8 cellular contexts compared by ENCODE assay signal in the genomic region with DNA sequence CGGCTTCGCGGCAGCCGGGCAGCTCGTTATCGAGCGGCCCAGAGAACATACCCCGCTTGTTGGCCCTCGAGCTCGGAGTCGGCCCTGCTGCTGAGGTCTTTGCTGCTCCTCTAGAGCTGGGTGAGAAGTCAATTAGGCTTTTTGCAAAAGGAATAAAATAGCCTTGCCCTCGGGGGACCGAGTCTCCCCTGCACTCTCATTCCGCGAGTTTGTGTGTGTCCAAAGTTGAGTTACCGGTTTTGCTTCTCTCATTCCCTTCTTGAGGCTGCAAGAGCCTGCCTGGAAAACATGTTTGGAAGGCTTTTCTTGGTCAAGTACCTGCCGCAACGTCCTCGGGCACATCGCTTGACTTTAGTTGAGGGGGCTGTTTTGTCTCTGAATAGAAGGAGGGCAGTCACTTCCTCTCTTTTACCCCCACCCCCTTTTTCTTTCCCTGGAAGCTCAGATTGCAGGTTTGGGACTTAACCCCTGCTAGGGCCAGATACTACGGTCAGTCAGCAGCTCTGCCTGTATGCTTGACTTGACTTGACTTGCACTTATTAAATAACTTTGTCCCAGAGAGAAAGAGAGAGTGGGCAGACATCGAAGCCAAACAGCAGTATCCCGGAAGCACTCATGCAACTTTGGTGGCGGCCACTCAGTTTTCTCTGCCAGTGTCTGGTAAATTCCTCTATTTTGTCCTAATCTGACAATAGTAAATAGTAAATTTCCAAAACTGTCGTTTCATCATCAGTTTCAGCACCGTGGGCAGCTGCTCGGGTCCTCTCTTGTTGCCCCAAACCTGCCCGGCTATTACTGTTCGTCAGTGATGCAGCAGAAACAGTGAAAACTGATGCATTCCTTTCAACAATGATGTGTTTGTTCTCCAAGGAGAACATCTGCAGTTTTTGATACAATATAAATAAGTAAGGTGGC. TPM values are rescaled to one million over a fixed set of nuclear protein-coding genes. Genes with fewer than 3 reads are reported as not detected.
DNase-seq lines count a peak whose midpoint lies in the region; ATAC-seq lines count a peak whose summit lies in the region.

No MANE protein-coding gene starts in this region.

- peak overlapping the region; percentile 90 for H3K4me3 Mint-ChIP-seq in activated CD4-positive, alpha-beta memory T cell treated with anti-CD3 and anti-CD28 coated beads for 36 hours

- peak overlapping the region; percentile 81 for H3K4me2 ChIP-seq in Karpas-422 (ENCODE audit: low read depth, low read length, poor library complexity, severe bottlenecking)

- H3K4me1 ChIP-seq in Karpas-422 (ENCODE audit: low read length) (peaks cover 48% of the 10 kb centered on the region), mucosa of stomach (ENCODE audit: control insufficient read depth, insufficient read depth, low read length) (peaks cover 3% of the 10 kb centered on the region), urinary bladder (ENCODE audit: insufficient read depth) (no peaks in the 10 kb centered on the region)

- peak; percentile 19 for ATAC-seq in esophagus mucosa

- H3K79me2 ChIP-seq in Karpas-422 (ENCODE audit: low read length) = peaks cover 55% of the 10 kb centered on the region

- peaks cover 49% of the 10 kb centered on the region for H3K4me1 Mint-ChIP-seq in activated CD4-positive, alpha-beta memory T cell treated with anti-CD3 and anti-CD28 coated beads for 36 hours (ENCODE audit: low read depth)

- intact Hi-C loops in activated CD4-positive, alpha-beta memory T cell treated with anti-CD3 and anti-CD28 coated beads for 36 hours (cut with micrococcal nuclease) = loop anchor here (1.0 to 2.0 kb wide), 5 partner anchors 61 to 595 kb away; partner anchors contain the start of genes COMMD2, PFN2 and TSC22D2

- CTCF ChIA-PET in activated CD4-positive, alpha-beta memory T cell treated with anti-CD3 and anti-CD28 coated beads for 36 hours (lab: Charles Lee) = interaction anchor here (0.8 to 1.0 kb wide), 4 partner anchors 17 to 283 kb away, joined by 3 to 4 read pairs (median 3); no protein-coding TSS in a partner anchor

- H4K20me1 ChIP-seq in Karpas-422 (ENCODE audit: insufficient read depth, low read depth, low read length) = 0 out of 2 replicates have a peak, but pooled peaks cover 7% of the 10 kb centered on the region

- no peaks in the 10 kb centered on the region for H3K9me2 ChIP-seq in Karpas-422 (replicated peaks; ENCODE audit: insufficient read depth, low read length)

- peaks cover 3% of the 10 kb centered on the region for H3K36me3 Mint-ChIP-seq in activated CD4-positive, alpha-beta memory T cell treated with anti-CD3 and anti-CD28 coated beads for 36 hours

- no peaks in the 10 kb centered on the region for H3K9me3 Mint-ChIP-seq in activated CD4-positive, alpha-beta memory T cell treated with anti-CD3 and anti-CD28 coated beads for 36 hours

- POLR2A ChIA-PET in activated CD4-positive, alpha-beta memory T cell treated with anti-CD3 and anti-CD28 coated beads for 36 hours (lab: Charles Lee) = interaction anchor here (1.0 to 1.3 kb wide), 2 partner anchors 10 to 62 kb away, joined by 3 to 4 read pairs; no protein-coding TSS in a partner anchor

- peak overlapping the region; percentile 82 for H3K9ac ChIP-seq in Karpas-422 (ENCODE audit: low read length)
- peak overlapping the region; percentile 92 for H3K9ac ChIP-seq in mucosa of stomach (ENCODE audit: low read length)

- H3K27ac Mint-ChIP-seq in activated CD4-positive, alpha-beta memory T cell treated with anti-CD3 and anti-CD28 coated beads for 36 hours = peak overlapping the region; percentile 98

- no peak overlapping the region for H2AFZ ChIP-seq in Karpas-422 (ENCODE audit: low read length)

- peaks cover 16% of the 10 kb centered on the region for H3K36me3 ChIP-seq in Karpas-422 (ENCODE audit: insufficient read depth, low read length)
- H3K36me3 ChIP-seq in mucosa of stomach (ENCODE audit: control insufficient read depth, insufficient read depth, low read length) = no peaks in the 10 kb centered on the region
- H3K36me3 ChIP-seq in urinary bladder (ENCODE audit: insufficient read depth) = no peaks in the 10 kb centered on the region

- no peaks in the 10 kb centered on the region for H3K27me3 Mint-ChIP-seq in activated CD4-positive, alpha-beta memory T cell treated with anti-CD3 and anti-CD28 coated beads for 36 hours

- under 1% methylated on average over 29 of the region's 29 CpGs for WGBS in urinary bladder

- H3K9me3 ChIP-seq in Karpas-422 (ENCODE audit: low read length) (no peaks in the 10 kb centered on the region), mucosa of stomach (ENCODE audit: control insufficient read depth, low read length) (no peaks in the 10 kb centered on the region)

- H3K27ac ChIP-seq in Karpas-422 (ENCODE audit: low read length) (peak overlapping the region; percentile 81), urinary bladder (ENCODE audit: low read depth) (peak overlapping the region; percentile 98)

- H3K27me3 ChIP-seq in Karpas-422 (ENCODE audit: low read length) (no peaks in the 10 kb centered on the region), mucosa of stomach (ENCODE audit: control insufficient read depth, insufficient read depth, low read length) (no peaks in the 10 kb centered on the region)

- DNase-seq in NCI-H2171 treated with DMSO at 0.1 percent for 48 hours (lab: John Stamatoyannopoulos, UW) (peak; percentile 32), NCI-H2171 (lab: John Stamatoyannopoulos, UW) (no peak), H4 (ENCODE audit: low spot score) (peak; percentile 13), Karpas-422 (peak; percentile 75)
- DNase-seq in activated CD4-positive, alpha-beta memory T cell treated with anti-CD3 and anti-CD28 coated beads for 36 hours = peak; percentile 33

- peak overlapping the region; percentile 73 for H3K4me3 ChIP-seq in Karpas-422 (ENCODE audit: low read length)
- peak overlapping the region; percentile 85 for H3K4me3 ChIP-seq in mucosa of stomach (ENCODE audit: low read length)
- peak overlapping the region; percentile 63 for H3K4me3 ChIP-seq in urinary bladder (ENCODE audit: low read depth, low read length)

RNA-seq across cellular contexts. Expression of gene RNF13, which starts 0.6 kb away (rescaled TPM):
- 42.3 and 72.7 TPM in 2 replicates for total RNA-seq in H4 (2014; rRNA removed; shearing (Covaris generic))
- 58.4 and 161 TPM in 2 replicates for total RNA-seq in Karpas-422 (2014; rRNA removed; shearing (Covaris generic); ENCODE audit: low replicate concordance)
- total RNA-seq in activated CD4-positive, alpha-beta memory T cell treated with anti-CD3 and anti-CD28 coated beads for 36 hours = 10 to 100 TPM; 29.4 to 31.5 TPM
- total RNA-seq in esophagus mucosa = 32.8 TPM
- total RNA-seq in urinary bladder = 162 TPM
- 74.8 TPM for polyA plus RNA-seq in urinary bladder

RNA-seq across cellular contexts. Expression of gene ANKUB1, which starts 21.3 kb away (rescaled TPM):
- not detected in 2 replicates for total RNA-seq in H4 (2014; rRNA removed; shearing (Covaris generic))
- not detected in 2 replicates for total RNA-seq in Karpas-422 (2014; rRNA removed; shearing (Covaris generic); ENCODE audit: low replicate concordance)
- not detected for total RNA-seq in activated CD4-positive, alpha-beta memory T cell treated with anti-CD3 and anti-CD28 coated beads for 36 hours
- total RNA-seq in esophagus mucosa (not detected), urinary bladder (not detected)
- polyA plus RNA-seq in urinary bladder = not detected
